ENCODE assay signal across 1 cellular context in the genomic region with DNA sequence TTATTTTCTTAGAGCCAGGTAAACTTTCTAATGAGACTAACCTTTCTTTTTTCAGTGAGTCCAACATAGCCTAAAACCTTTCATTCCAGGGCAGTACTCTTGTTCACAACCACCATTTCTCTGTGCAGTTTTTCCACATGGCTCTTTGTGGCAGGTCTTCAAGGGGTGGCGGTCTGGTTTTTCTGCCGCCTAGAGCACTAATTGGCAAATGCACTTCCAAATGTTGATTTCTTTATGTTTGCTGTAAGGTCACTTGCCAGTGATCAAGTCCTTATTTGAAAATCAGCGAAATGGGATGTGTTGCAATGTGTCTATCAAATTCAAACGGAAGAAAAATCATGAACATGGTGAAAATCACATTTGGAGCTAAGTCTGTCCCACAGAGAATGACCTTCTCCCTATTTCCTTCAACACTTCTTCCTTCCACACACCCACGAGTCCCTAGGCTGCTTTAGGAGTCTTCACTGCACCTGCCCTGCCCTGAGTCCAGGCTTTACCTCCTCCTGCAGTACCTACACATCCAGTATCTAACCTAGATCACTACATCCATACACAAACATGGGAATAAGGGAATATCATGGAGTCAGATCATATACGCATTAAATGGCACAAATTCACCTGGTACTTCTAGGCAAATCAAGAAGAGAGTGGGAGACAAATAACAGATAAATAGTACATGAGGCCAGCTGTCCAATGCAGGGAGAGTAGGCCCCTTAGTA.
TF ChIP-seq lines count a peak whose summit lies in the region.

No MANE protein-coding gene starts in this region.

TF ChIP-seq in HCT116, 20 proteins besides CTCF, POLR2A, EP300 and RAD21 (continued from another document):
- TF ChIP-seq ELF1 (IDR thresholded peaks at IDR 0.05; ENCODE audit: borderline replicate concordance, low read depth) (no peak), CBX3 (IDR thresholded peaks at IDR 0.05; ENCODE audit: low read depth) (no peak), ZFX (IDR thresholded peaks at IDR 0.05) (no peak), YY1 (IDR thresholded peaks at IDR 0.05; ENCODE audit: extremely low read depth, insufficient replicate concordance, low read depth, low read length) (no peak), CEBPB (IDR thresholded peaks at IDR 0.05; ENCODE audit: low read depth) (no peak), SRF (IDR thresholded peaks at IDR 0.05; ENCODE audit: low read depth) (no peak), POLR2AphosphoS5 (IDR thresholded peaks at IDR 0.05; ENCODE audit: low read depth, low read length) (no peak)
- TF ChIP-seq, protein P1, sequence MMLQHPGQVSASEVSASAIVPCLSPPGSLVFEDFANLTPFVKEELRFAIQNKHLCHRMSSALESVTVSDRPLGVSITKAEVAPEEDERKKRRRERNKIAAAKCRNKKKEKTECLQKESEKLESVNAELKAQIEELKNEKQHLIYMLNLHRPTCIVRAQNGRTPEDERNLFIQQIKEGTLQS (IDR thresholded peaks at IDR 0.05): no peak
- TF ChIP-seq, protein P2, sequence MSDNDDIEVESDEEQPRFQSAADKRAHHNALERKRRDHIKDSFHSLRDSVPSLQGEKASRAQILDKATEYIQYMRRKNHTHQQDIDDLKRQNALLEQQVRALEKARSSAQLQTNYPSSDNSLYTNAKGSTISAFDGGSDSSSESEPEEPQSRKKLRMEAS (IDR thresholded peaks at IDR 0.05): no peak
